Comparison of ENCODE assay signal across 14 cellular contexts in genomic region chr21:28959367-28960099, GRCh38. TPM values are rescaled to one million over a fixed set of nuclear protein-coding genes. Genes with fewer than 3 reads are reported as not detected.
DNase-seq lines count a peak whose midpoint lies in the region; ATAC-seq, FAIRE-seq and TF ChIP-seq lines count a peak whose summit lies in the region.
"Had no signal": no experiment of that assay in that cellular context is flagged by ENCODE, and none has a peak within 500 bp of the region (broad histone marks: within the 10 kb centered on the region; RNA-seq: fewer than 3 reads in every experiment).

No MANE protein-coding gene starts in this region.

- H3K9me1 ChIP-seq in IMR-90 (ENCODE audit: insufficient read depth, low read length) = no peaks in the 10 kb centered on the region

- H3K4me3 ChIP-seq in IMR-90 (ENCODE audit: insufficient read depth, low read depth, low read length) = no peak overlapping the region
- no peak overlapping the region for H3K4me3 ChIP-seq in bronchial epithelial cell (ENCODE audit: low read depth, low read length)
- no peak overlapping the region for H3K4me3 ChIP-seq in HAP-1
- H3K4me3 ChIP-seq: thoracic aorta had no signal

- peak overlapping the region; percentile 20 to 68; a peak in 2 of 4 replicates for H4K8ac ChIP-seq in IMR-90 (ENCODE audit: low read depth in 2 of 2, low read length in 2 of 2)

- H3K56ac ChIP-seq in IMR-90 (ENCODE audit: extremely low read depth, insufficient read depth, low read length) = no peak overlapping the region; the same call in 1 of the 2 replicates

- H2AFZ ChIP-seq in IMR-90 (replicated peaks; ENCODE audit: low read length, poor library complexity) = no peak overlapping the region

- H3K9me3 ChIP-seq in IMR-90 (ENCODE audit: control insufficient read depth, insufficient read depth, low read length) = no peaks in the 10 kb centered on the region
- no peaks in the 10 kb centered on the region for H3K9me3 ChIP-seq in HAP-1
- H3K9me3 ChIP-seq: thoracic aorta had no signal

- no peaks in the 10 kb centered on the region for H3K27me3 Mint-ChIP-seq in effector memory CD8-positive, alpha-beta T cell

- H3K36me3 ChIP-seq in IMR-90 (ENCODE audit: control insufficient read depth, insufficient read depth, low read length) = peaks cover 8% of the 10 kb centered on the region
- H3K36me3 ChIP-seq in bronchial epithelial cell (ENCODE audit: control insufficient read depth, insufficient read depth, low read length) = peaks cover 3% of the 10 kb centered on the region
- peaks cover 35% of the 10 kb centered on the region for H3K36me3 ChIP-seq in HAP-1 (replicated peaks)

- in situ Hi-C loops in IMR-90 (cut with MboI; ENCODE audit: low sequenced_read_pairs) = no loop called here
- in situ Hi-C loops in HAP-1 (cut with MboI; ENCODE audit: low sequenced_read_pairs) = no loop called here

- intact Hi-C loops in IMR-90 (cut with micrococcal nuclease) = loop anchor here (10.0 kb wide), 1 partner anchor 65 kb away; the partner anchor contains the start of gene USP16

- H2BK15ac ChIP-seq in IMR-90 (ENCODE audit: low read depth, low read length) = no peak overlapping the region; the same call in 2 of the 3 replicates

- H3K4me1 ChIP-seq in IMR-90 (ENCODE audit: control insufficient read depth, insufficient read depth, low read length) = peaks cover 2% of the 10 kb centered on the region; the same call in 1 of the 2 replicates
- H3K4me1 ChIP-seq in HAP-1 = no peaks in the 10 kb centered on the region

- H2BK20ac ChIP-seq in IMR-90 (ENCODE audit: low read depth, low read length) = no peak overlapping the region

- 40% methylated on average over 1 of the region's 7 CpGs; no CpG with 5 or more reads in 1 of the 2 experiments for WGBS in IMR-90 (ENCODE audit: extremely low coverage in 2 of 2, insufficient read length in 1 of 2), 2 experiments

- dilution Hi-C loops in IMR-90 (cut with HindIII; ENCODE audit: low sequenced_read_pairs, unreplicated experiment) = no loop called here

- no peak for TF ChIP-seq POLR2A in IMR-90 (IDR thresholded peaks at IDR 0.05; ENCODE audit: low read depth, low read length)

- DNase-seq in AG08396 (ENCODE audit: low spot score) (peak; percentile 22), IMR-90 (peak; percentile 89), bronchial epithelial cell (ENCODE audit: low read depth) (peak; percentile 24), kidney glomerular epithelial cell (lab: John Stamatoyannopoulos, UW) (peak; percentile 94), DMS79 treated with DMSO at 0.1 percent for 48 hours (lab: John Stamatoyannopoulos, UW) (no peak), HAP-1 (ENCODE audit: low spot score in 2 of 2) (no peak), SHP77 (lab: John Stamatoyannopoulos, UW) (no peak)
- no peak for DNase-seq in effector memory CD8-positive, alpha-beta T cell
- DNase-seq: KG1, NCI-H2081 treated with DMSO at 0.1 percent for 48 hours, OCI-M1, retina had no signal

- TF ChIP-seq CTCF in IMR-90 (conservative IDR thresholded peaks at IDR 0.05; ENCODE audit: low read depth, low read length) (no peak), bronchial epithelial cell (IDR thresholded peaks at IDR 0.05; ENCODE audit: insufficient read depth, low read length, severe bottlenecking) (no peak)

- no peak for TF ChIP-seq RAD21 in IMR-90 (IDR thresholded peaks at IDR 0.05; ENCODE audit: low read length)

- H3K79me1 ChIP-seq in IMR-90 (ENCODE audit: low read depth in 1 of 2, low read length in 2 of 2) = peaks cover 2 to 24% of the 10 kb centered on the region in 2 experiments; a peak in 3 of 4 replicates

- POLR2A ChIA-PET in IMR-90 (lab: Charles Lee; ENCODE audit: unreplicated experiment) = no interaction called here

- no peaks in the 10 kb centered on the region for H4K20me1 ChIP-seq in IMR-90 (ENCODE audit: insufficient read depth, low read length)

- ATAC-seq in IMR-90 (ENCODE audit: low read depth) = peak; percentile 94
- ATAC-seq in effector memory CD8-positive, alpha-beta T cell (replicated peaks) = no peak

- peak overlapping the region in 1 of 2 donors; percentile 62 for H3K27ac Mint-ChIP-seq in effector memory CD8-positive, alpha-beta T cell

- no peak overlapping the region for H3K9ac ChIP-seq in IMR-90 (ENCODE audit: low read depth, low read length)

- H3K9me3 Mint-ChIP-seq in effector memory CD8-positive, alpha-beta T cell = no peaks in the 10 kb centered on the region

- H3K18ac ChIP-seq in IMR-90 (ENCODE audit: low read depth, low read length) = no peak overlapping the region

- H3K27me3 ChIP-seq in IMR-90 (ENCODE audit: control insufficient read depth, insufficient read depth, low read length) = no peaks in the 10 kb centered on the region
- no peaks in the 10 kb centered on the region for H3K27me3 ChIP-seq in bronchial epithelial cell (ENCODE audit: control insufficient read depth, insufficient read depth, low read length)
- no peaks in the 10 kb centered on the region for H3K27me3 ChIP-seq in HAP-1 (ENCODE audit: low read depth)

- H2AK5ac ChIP-seq in IMR-90 (ENCODE audit: low read depth, low read length) = peak overlapping the region; percentile 58; the same call in 1 of the 2 replicates

- no peak overlapping the region for H4K91ac ChIP-seq in IMR-90 (ENCODE audit: insufficient read depth, low read depth, low read length)

- CTCF ChIA-PET in IMR-90 (lab: Yijun Ruan, JAX) = interaction anchor here (0.5 to 0.6 kb wide), 4 partner anchors 56 to 473 kb away, joined by 3 to 4 read pairs (median 3); no protein-coding TSS in a partner anchor

- H2BK120ac ChIP-seq in IMR-90 (ENCODE audit: low read depth, low read length) = no peak overlapping the region

- no peak overlapping the region for H4K5ac ChIP-seq in IMR-90 (ENCODE audit: low read depth, low read length)

- no peak overlapping the region for H2AK9ac ChIP-seq in IMR-90 (replicated peaks; ENCODE audit: low read depth, low read length, poor library complexity)

- no peak overlapping the region for H3K4me3 Mint-ChIP-seq in effector memory CD8-positive, alpha-beta T cell

- peak overlapping the region; percentile 82 for H2BK5ac ChIP-seq in IMR-90 (ENCODE audit: low read depth, low read length, poor library complexity, severe bottlenecking)

- no peak for FAIRE-seq in bronchial epithelial cell (lab: Jason Lieb, UNC)

- peaks cover 76% of the 10 kb centered on the region for H3K36me3 Mint-ChIP-seq in effector memory CD8-positive, alpha-beta T cell (ENCODE audit: insufficient read depth)

- H3K14ac ChIP-seq in IMR-90 (replicated peaks; ENCODE audit: low read depth, low read length) = no peak overlapping the region

- H3K4ac ChIP-seq in IMR-90 (ENCODE audit: low read depth, low read length) = peak overlapping the region; percentile 39; the same call in 1 of the 2 replicates

- H3K4me2 ChIP-seq in IMR-90 (ENCODE audit: low read depth, low read length) = peak overlapping the region; percentile 41

- peaks cover 8 to 9% of the 10 kb centered on the region in 2 donors for H3K4me1 Mint-ChIP-seq in effector memory CD8-positive, alpha-beta T cell (ENCODE audit: low read depth in 2 of 2)

- BruUV-seq in IMR-90 (replicated peaks; lab: Mats Ljungman, UMichigan) = no TSS peak

- no peak overlapping the region for H3K23ac ChIP-seq in IMR-90 (ENCODE audit: low read depth, low read length)

- peak overlapping the region; percentile 70 for H3K27ac ChIP-seq in IMR-90 (ENCODE audit: insufficient read depth, low read length)
- H3K27ac ChIP-seq: C4-2B, thoracic aorta had no signal

TF ChIP-seq in IMR-90, 13 proteins besides CTCF, POLR2A, EP300 and RAD21:
- TF ChIP-seq MXI1 (IDR thresholded peaks at IDR 0.05; ENCODE audit: borderline replicate concordance, low read depth, low read length) (no peak), SMC3 (IDR thresholded peaks at IDR 0.05; ENCODE audit: low read depth, low read length) (no peak), CHD1 (IDR thresholded peaks at IDR 0.05; ENCODE audit: low read depth, low read length) (no peak), FOS (IDR thresholded peaks at IDR 0.05; ENCODE audit: low read depth, low read length) (peak; percentile 93), CEBPB (IDR thresholded peaks at IDR 0.05; ENCODE audit: low read depth, low read length) (peak; percentile 26; the same call in 1 of the 2 replicates), BHLHE40 (IDR thresholded peaks at IDR 0.05; ENCODE audit: low read depth, low read length) (peak; percentile 11; the same call in 1 of the 2 replicates)
TF ChIP-seq in IMR-90: peak in this region for 3.

RNA-seq across cellular contexts. Expression of gene LTN1, which starts 33.1 kb away (rescaled TPM):
- 35.5 and 45.0 TPM in 2 replicates for total RNA-seq in IMR-90 (2012; rRNA removed)
- polyA plus RNA-seq in IMR-90 (2012; rRNA removed) = 4.2 and 6.7 TPM in 2 replicates
- 0.56 and 0.81 TPM in 2 replicates for polyA plus RNA-seq in IMR-90 (2012; cell fraction: cytosol; rRNA removed)
- polyA plus RNA-seq in IMR-90 (2012; cell fraction: nucleus; rRNA removed; ENCODE audit: low replicate concordance) = 0.77 and 9.2 TPM in 2 replicates
- 22.4 and 25.0 TPM in 2 replicates for total RNA-seq in bronchial epithelial cell

RNA-seq across cellular contexts. Expression of gene RWDD2B, which starts 59.6 kb away (rescaled TPM):
- total RNA-seq in IMR-90 (2012; rRNA removed) (21.5 and 28.1 TPM in 2 replicates), bronchial epithelial cell (5.0 and 7.6 TPM in 2 replicates)
- 15.1 and 19.6 TPM in 2 replicates for polyA plus RNA-seq in IMR-90 (2012; rRNA removed)
- 5.3 and 5.6 TPM in 2 replicates for polyA plus RNA-seq in IMR-90 (2012; cell fraction: cytosol; rRNA removed)
- polyA plus RNA-seq in IMR-90 (2012; cell fraction: nucleus; rRNA removed; ENCODE audit: low replicate concordance) = 1.9 and 7.8 TPM in 2 replicates

Comparison
In these comparisons a context has a peak if more than half of its experiments do, and no peak if none do; other contexts are left out.
1. DNase-seq: peak in AG08396 (single experiment), IMR-90 (single experiment), bronchial epithelial cell (single experiment) and kidney glomerular epithelial cell (single experiment); none in DMS79 treated with DMSO at 0.1 percent for 48 hours (single experiment), HAP-1 (0 of 2), SHP77 (0 of 2) and effector memory CD8-positive, alpha-beta T cell (0 of 3).